24 cellular contexts compared by ENCODE assay signal in genomic region chrX:31717474-31717873, GRCh38.
"Had no signal": no experiment of that assay in that cellular context is flagged by ENCODE, and none has a peak within 500 bp of the region (broad histone marks: within the 10 kb centered on the region; RNA-seq: fewer than 3 reads in every experiment).

No MANE protein-coding gene starts in this region.

- H3K27ac ChIP-seq: left lung, lower lobe of right lung, pancreas, prostate gland, spleen, suprapubic skin, thoracic aorta, tibial nerve, uterus had no signal

- H3K36me3 ChIP-seq: left lung, lower lobe of right lung, pancreas, prostate gland, spleen, suprapubic skin, thoracic aorta, tibial nerve, uterus had no signal

- ATAC-seq: left cardiac atrium; left lung; lower lobe of right lung; naive thymus-derived CD8-positive, alpha-beta T cell; pancreas; right cardiac atrium; sciatic nerve; stimulated activated effector memory CD8-positive, alpha-beta T cell treated with anti-CD3 and anti-CD28 coated beads, Interleukin-12 subunit alpha, Interleukin-12 subunit beta, amount 100 ng/mL, for 72 hours had no signal

- DNase-seq: kidney glomerular epithelial cell; left cardiac atrium; left lung; lower lobe of right lung; mammary epithelial cell; mesenchymal stem cell; naive thymus-derived CD8-positive, alpha-beta T cell; nucleus accumbens; pancreas; posterior cingulate gyrus; retina; right cardiac atrium; small intestine; spleen; stimulated activated CD4-positive, alpha-beta T cell treated with anti-CD3 and anti-CD28 coated beads, Interleukin-4, amount 100 ng/mL, for 24 hours; stimulated activated naive CD4-positive, alpha-beta T cell; uterus had no signal

- H3K27me3 ChIP-seq: spleen, suprapubic skin, tibial nerve, uterus had no signal

- H3K4me1 ChIP-seq: left lung, lower lobe of right lung, pancreas, prostate gland, spleen, suprapubic skin, tibial nerve, uterus had no signal

- H3K4me3 ChIP-seq: left lung, lower lobe of right lung, pancreas, prostate gland, spleen, suprapubic skin, thoracic aorta, tibial nerve, uterus had no signal

- H3K9me3 ChIP-seq: left lung, lower lobe of right lung, pancreas, prostate gland, spleen, suprapubic skin, thoracic aorta, tibial nerve, uterus had no signal

- FAIRE-seq: keratinocyte, small intestine had no signal
